Comparison of ENCODE assay signal across 1 cellular context in the genomic region with DNA sequence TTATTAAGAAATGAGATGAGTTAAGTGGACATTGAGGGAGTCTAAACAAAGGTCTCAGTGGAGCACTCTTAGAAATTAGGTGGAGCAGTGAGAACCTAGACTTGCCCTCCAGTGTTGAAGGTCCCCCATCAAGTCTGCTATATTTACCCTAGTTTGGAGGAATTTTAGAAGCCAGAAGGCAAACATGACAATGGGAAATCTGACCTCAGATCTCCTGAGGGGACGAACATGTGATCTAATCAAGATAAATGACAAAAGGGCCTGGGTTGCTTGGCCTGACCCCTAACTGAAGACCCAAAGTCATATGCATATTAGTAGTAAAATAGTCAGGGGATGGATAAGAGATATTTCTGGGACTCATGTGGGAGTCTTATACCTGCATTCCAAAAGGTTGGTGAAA.
TF ChIP-seq lines count a peak whose summit lies in the region.

No MANE protein-coding gene starts in this region.

TF ChIP-seq in GM12878, 131 proteins besides CTCF, POLR2A, EP300 and RAD21:
- no peak for TF ChIP-seq HCFC1 (IDR thresholded peaks at IDR 0.05; ENCODE audit: low read length)
- no peak for TF ChIP-seq NR2C2 (IDR thresholded peaks at IDR 0.05; ENCODE audit: borderline replicate concordance, control insufficient read depth, insufficient read length, low read depth)
- no peak for TF ChIP-seq TCF7 (IDR thresholded peaks at IDR 0.05; ENCODE audit: borderline replicate concordance)
- TF ChIP-seq MEF2A (IDR thresholded peaks at IDR 0.05; ENCODE audit: insufficient read depth, low read depth, low read length): no peak
- TF ChIP-seq RAD51 (IDR thresholded peaks at IDR 0.05): no peak
- no peak for TF ChIP-seq BHLHE40 (IDR thresholded peaks at IDR 0.05; ENCODE audit: borderline replicate concordance in 1 of 2, low read depth in 2 of 2, low read length in 1 of 2)
- TF ChIP-seq, protein P1, sequence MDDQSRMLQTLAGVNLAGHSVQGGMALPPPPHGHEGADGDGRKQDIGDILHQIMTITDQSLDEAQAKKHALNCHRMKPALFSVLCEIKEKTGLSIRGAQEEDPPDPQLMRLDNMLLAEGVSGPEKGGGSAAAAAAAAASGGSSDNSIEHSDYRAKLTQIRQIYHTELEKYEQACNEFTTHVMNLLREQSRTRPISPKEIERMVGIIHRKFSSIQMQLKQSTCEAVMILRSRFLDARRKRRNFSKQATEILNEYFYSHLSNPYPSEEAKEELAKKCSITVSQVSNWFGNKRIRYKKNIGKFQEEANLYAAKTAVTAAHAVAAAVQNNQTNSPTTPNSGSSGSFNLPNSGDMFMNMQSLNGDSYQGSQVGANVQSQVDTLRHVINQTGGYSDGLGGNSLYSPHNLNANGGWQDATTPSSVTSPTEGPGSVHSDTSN (IDR thresholded peaks at IDR 0.05; ENCODE audit: insufficient replicate concordance, low read depth, low read length): no peak
- TF ChIP-seq JUNB (IDR thresholded peaks at IDR 0.05): no peak
- no peak for TF ChIP-seq EED (IDR thresholded peaks at IDR 0.05; ENCODE audit: low read depth)
- TF ChIP-seq, protein P2, sequence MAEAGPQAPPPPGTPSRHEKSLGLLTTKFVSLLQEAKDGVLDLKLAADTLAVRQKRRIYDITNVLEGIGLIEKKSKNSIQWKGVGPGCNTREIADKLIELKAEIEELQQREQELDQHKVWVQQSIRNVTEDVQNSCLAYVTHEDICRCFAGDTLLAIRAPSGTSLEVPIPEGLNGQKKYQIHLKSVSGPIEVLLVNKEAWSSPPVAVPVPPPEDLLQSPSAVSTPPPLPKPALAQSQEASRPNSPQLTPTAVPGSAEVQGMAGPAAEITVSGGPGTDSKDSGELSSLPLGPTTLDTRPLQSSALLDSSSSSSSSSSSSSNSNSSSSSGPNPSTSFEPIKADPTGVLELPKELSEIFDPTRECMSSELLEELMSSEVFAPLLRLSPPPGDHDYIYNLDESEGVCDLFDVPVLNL (IDR thresholded peaks at IDR 0.05; ENCODE audit: low read depth, low read length): no peak
- TF ChIP-seq, protein P3, sequence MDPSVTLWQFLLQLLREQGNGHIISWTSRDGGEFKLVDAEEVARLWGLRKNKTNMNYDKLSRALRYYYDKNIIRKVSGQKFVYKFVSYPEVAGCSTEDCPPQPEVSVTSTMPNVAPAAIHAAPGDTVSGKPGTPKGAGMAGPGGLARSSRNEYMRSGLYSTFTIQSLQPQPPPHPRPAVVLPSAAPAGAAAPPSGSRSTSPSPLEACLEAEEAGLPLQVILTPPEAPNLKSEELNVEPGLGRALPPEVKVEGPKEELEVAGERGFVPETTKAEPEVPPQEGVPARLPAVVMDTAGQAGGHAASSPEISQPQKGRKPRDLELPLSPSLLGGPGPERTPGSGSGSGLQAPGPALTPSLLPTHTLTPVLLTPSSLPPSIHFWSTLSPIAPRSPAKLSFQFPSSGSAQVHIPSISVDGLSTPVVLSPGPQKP (IDR thresholded peaks at IDR 0.05; ENCODE audit: low read depth, low read length): no peak
- no peak for TF ChIP-seq MXI1 (IDR thresholded peaks at IDR 0.05; ENCODE audit: low read depth, low read length)
- TF ChIP-seq JUND (IDR thresholded peaks at IDR 0.05; ENCODE audit: low read depth, low read length): no peak
TF ChIP-seq in GM12878: peak in this region for 0.
